Comparison of ENCODE assay signal across 14 cellular contexts in genomic region chr5:169197343-169197742, GRCh38.
A peak's percentile ranks its signal among the peaks of the same experiment; 100 is the strongest.
DNase-seq lines count a peak whose midpoint lies in the region; TF ChIP-seq lines count a peak whose summit lies in the region.
"Had no signal": no experiment of that assay in that cellular context is flagged by ENCODE, and none has a peak within 500 bp of the region (broad histone marks: within the 10 kb centered on the region; RNA-seq: fewer than 3 reads in every experiment).

No MANE protein-coding gene starts in this region.

- TF ChIP-seq CTCF in brain microvascular endothelial cell (IDR thresholded peaks at IDR 0.05; ENCODE audit: low read depth, low read length, missing control alignments) = peak; percentile 23
- TF ChIP-seq CTCF in kidney epithelial cell (IDR thresholded peaks at IDR 0.05; ENCODE audit: insufficient read depth, low read length, poor library complexity, severe bottlenecking) = peak; percentile 13
- peak in 1 of 2 experiments; percentile 29 for TF ChIP-seq CTCF in tibial artery (IDR thresholded peaks at IDR 0.05)
- TF ChIP-seq CTCF in progenitor cell of endocrine pancreas (IDR thresholded peaks at IDR 0.05; ENCODE audit: unreplicated experiment) = no peak

- in situ Hi-C loops in brain microvascular endothelial cell (cut with HindIII; ENCODE audit: low pct_ligation_motif_present, low sequenced_read_pairs) (no loop called here), KBM-7 (cut with MboI; ENCODE audit: low pct_unique_long_range_greater_than_20kb, low sequenced_read_pairs) (no loop called here)

- no peaks in the 10 kb centered on the region for H3K27me3 Mint-ChIP-seq in progenitor cell of endocrine pancreas

- H3K9me3 Mint-ChIP-seq in progenitor cell of endocrine pancreas (ENCODE audit: low read depth) = peaks cover 5% of the 10 kb centered on the region

- no peak overlapping the region for H3K27ac Mint-ChIP-seq in progenitor cell of endocrine pancreas
- H3K27ac Mint-ChIP-seq: activated naive CD8-positive, alpha-beta T cell treated with anti-CD3 and anti-CD28 coated beads, Interleukin-2, amount 10 ng/mL, durations not matched to agents 7 days and 5 days had no signal

- no peak overlapping the region for H3K27ac ChIP-seq in brain microvascular endothelial cell
- H3K27ac ChIP-seq in tibial artery = peak overlapping the region; percentile 36 to 67
- H3K27ac ChIP-seq: 22Rv1 had no signal

- DNase-seq in DMS 273 (lab: John Stamatoyannopoulos, UW; ENCODE audit: unreplicated experiment) = peak; percentile 24
- DNase-seq in DMS 273 treated with DMSO at 0.1 percent for 48 hours (lab: John Stamatoyannopoulos, UW) = no peak
- DNase-seq in brain microvascular endothelial cell = no peak
- no peak for DNase-seq in kidney epithelial cell (ENCODE audit: low read depth)
- no peak for DNase-seq in tibial artery
- DNase-seq in progenitor cell of endocrine pancreas (ENCODE audit: low spot score, unreplicated experiment) = no peak
- no peak for DNase-seq in NCI-H510A (lab: John Stamatoyannopoulos, UW)
- DNase-seq in KBM-7 = no peak
- DNase-seq: activated naive CD8-positive, alpha-beta T cell treated with anti-CD3 and anti-CD28 coated beads, Interleukin-2, amount 10 ng/mL, durations not matched to agents 7 days and 5 days; IMR-90; mesenchymal stem cell; NCI-H2029; stimulated activated CD4-positive, alpha-beta T cell treated with anti-CD3 and anti-CD28 coated beads, Interleukin-4, amount 100 ng/mL, for 24 hours had no signal

- H3K36me3 Mint-ChIP-seq in progenitor cell of endocrine pancreas (ENCODE audit: insufficient read depth) = no peaks in the 10 kb centered on the region
- H3K36me3 Mint-ChIP-seq: activated naive CD8-positive, alpha-beta T cell treated with anti-CD3 and anti-CD28 coated beads, Interleukin-2, amount 10 ng/mL, durations not matched to agents 7 days and 5 days had no signal

- H3K36me3 ChIP-seq in brain microvascular endothelial cell (replicated peaks) = no peaks in the 10 kb centered on the region
- no peaks in the 10 kb centered on the region for H3K36me3 ChIP-seq in kidney epithelial cell (ENCODE audit: control insufficient read depth, insufficient read depth, low read length)
- no peaks in the 10 kb centered on the region for H3K36me3 ChIP-seq in tibial artery

- H3K27me3 ChIP-seq in brain microvascular endothelial cell (replicated peaks) (no peaks in the 10 kb centered on the region), kidney epithelial cell (ENCODE audit: control insufficient read depth, insufficient read depth, low read length) (no peaks in the 10 kb centered on the region), tibial artery (no peaks in the 10 kb centered on the region)

- no peaks in the 10 kb centered on the region for H3K9me3 ChIP-seq in tibial artery

- no peak overlapping the region for H3K4me3 Mint-ChIP-seq in progenitor cell of endocrine pancreas (ENCODE audit: low read depth)
- H3K4me3 Mint-ChIP-seq: activated naive CD8-positive, alpha-beta T cell treated with anti-CD3 and anti-CD28 coated beads, Interleukin-2, amount 10 ng/mL, durations not matched to agents 7 days and 5 days had no signal

- no peaks in the 10 kb centered on the region for H3K4me1 Mint-ChIP-seq in progenitor cell of endocrine pancreas (ENCODE audit: low read depth)
- H3K4me1 Mint-ChIP-seq: activated naive CD8-positive, alpha-beta T cell treated with anti-CD3 and anti-CD28 coated beads, Interleukin-2, amount 10 ng/mL, durations not matched to agents 7 days and 5 days had no signal

- no peak overlapping the region for H3K4me3 ChIP-seq in brain microvascular endothelial cell (ENCODE audit: low read depth, low read length)
- no peak overlapping the region for H3K4me3 ChIP-seq in kidney epithelial cell (ENCODE audit: low read depth, low read length)
- H3K4me3 ChIP-seq in tibial artery = peak overlapping the region in 1 of 2 donors; percentile 11

- peaks cover 0 to 45% (median 21%) of the 10 kb centered on the region in 4 donors for H3K4me1 ChIP-seq in tibial artery

- intact Hi-C loops in tibial artery (cut with DNase I; ENCODE audit: low total_unique reads) = no loop called here
